In genomic region chr6:52533491-52533890, GRCh38 we compare ENCODE assay signal across 20 cellular contexts.
"Had no signal": no experiment of that assay in that cellular context is flagged by ENCODE, and none has a peak within 500 bp of the region (broad histone marks: within the 10 kb centered on the region; RNA-seq: fewer than 3 reads in every experiment).

No MANE protein-coding gene starts in this region.

- DNase-seq: activated CD4-positive, alpha-beta T cell treated with anti-CD3 and anti-CD28 coated beads for 1 hour; activated CD4-positive, alpha-beta T cell treated with anti-CD3 and anti-CD28 coated beads, Interleukin-2, amount 50 U/mL, for 48 hours; activated naive CD4-positive, alpha-beta T cell; activated naive CD8-positive, alpha-beta T cell treated with anti-CD3 and anti-CD28 coated beads for 36 hours; activated T-cell treated with anti-CD3 and anti-CD28 coated beads for 4 hours; amniotic stem cell; central memory CD4-positive, alpha-beta T cell; dorsolateral prefrontal cortex; endodermal cell; hypothalamus; islet precursor cell; mammary epithelial cell; stimulated activated naive CD8-positive, alpha-beta T cell treated with anti-CD3 and anti-CD28 coated beads, Interleukin-15, amount 100 ng/mL, for 72 hours; T-helper 2 cell; transverse colon; uterus; WERI-Rb-1 had no signal

- H3K9me3 ChIP-seq: prostate gland, right atrium auricular region, suprapubic skin, transverse colon, uterus had no signal

- H3K27ac ChIP-seq: dorsolateral prefrontal cortex, prostate gland, right atrium auricular region, suprapubic skin, transverse colon, uterus, WERI-Rb-1 had no signal

- ATAC-seq: stimulated activated naive CD8-positive, alpha-beta T cell treated with anti-CD3 and anti-CD28 coated beads, Interleukin-15, amount 100 ng/mL, for 72 hours had no signal

- H3K36me3 ChIP-seq: prostate gland, transverse colon, uterus had no signal

- H3K27me3 ChIP-seq: dorsolateral prefrontal cortex, right atrium auricular region, suprapubic skin, transverse colon, uterus had no signal

- H3K4me1 ChIP-seq: prostate gland, uterus had no signal

- H3K4me3 ChIP-seq: dorsolateral prefrontal cortex, prostate gland, right atrium auricular region, suprapubic skin, transverse colon, uterus had no signal
